Comparison of ENCODE assay signal across 1 cellular context in the genomic region with DNA sequence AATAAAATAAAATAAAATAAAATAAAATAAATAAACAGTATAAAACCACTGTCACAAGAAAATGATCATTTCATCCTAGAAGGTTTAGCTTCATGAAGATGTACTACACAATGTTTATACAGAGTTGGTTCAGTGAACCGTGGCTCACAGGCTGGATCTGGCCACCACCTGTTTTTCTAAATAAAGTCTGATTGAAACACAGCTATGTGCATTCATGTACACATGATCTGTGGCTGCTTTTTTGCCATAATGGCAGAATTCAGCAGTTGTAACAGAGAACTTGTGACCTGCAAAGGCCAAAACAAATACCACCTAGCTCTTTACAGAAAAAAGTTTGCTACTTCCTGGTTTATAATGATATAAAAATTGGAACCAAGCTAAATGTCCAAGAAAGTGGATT.
A peak's percentile ranks its signal among the peaks of the same experiment; 100 is the strongest.
TF ChIP-seq lines count a peak whose summit lies in the region.

No MANE protein-coding gene starts in this region.

TF ChIP-seq in GM12878, 131 proteins besides CTCF, POLR2A, EP300 and RAD21 (continued from another document):
- TF ChIP-seq, protein P1, sequence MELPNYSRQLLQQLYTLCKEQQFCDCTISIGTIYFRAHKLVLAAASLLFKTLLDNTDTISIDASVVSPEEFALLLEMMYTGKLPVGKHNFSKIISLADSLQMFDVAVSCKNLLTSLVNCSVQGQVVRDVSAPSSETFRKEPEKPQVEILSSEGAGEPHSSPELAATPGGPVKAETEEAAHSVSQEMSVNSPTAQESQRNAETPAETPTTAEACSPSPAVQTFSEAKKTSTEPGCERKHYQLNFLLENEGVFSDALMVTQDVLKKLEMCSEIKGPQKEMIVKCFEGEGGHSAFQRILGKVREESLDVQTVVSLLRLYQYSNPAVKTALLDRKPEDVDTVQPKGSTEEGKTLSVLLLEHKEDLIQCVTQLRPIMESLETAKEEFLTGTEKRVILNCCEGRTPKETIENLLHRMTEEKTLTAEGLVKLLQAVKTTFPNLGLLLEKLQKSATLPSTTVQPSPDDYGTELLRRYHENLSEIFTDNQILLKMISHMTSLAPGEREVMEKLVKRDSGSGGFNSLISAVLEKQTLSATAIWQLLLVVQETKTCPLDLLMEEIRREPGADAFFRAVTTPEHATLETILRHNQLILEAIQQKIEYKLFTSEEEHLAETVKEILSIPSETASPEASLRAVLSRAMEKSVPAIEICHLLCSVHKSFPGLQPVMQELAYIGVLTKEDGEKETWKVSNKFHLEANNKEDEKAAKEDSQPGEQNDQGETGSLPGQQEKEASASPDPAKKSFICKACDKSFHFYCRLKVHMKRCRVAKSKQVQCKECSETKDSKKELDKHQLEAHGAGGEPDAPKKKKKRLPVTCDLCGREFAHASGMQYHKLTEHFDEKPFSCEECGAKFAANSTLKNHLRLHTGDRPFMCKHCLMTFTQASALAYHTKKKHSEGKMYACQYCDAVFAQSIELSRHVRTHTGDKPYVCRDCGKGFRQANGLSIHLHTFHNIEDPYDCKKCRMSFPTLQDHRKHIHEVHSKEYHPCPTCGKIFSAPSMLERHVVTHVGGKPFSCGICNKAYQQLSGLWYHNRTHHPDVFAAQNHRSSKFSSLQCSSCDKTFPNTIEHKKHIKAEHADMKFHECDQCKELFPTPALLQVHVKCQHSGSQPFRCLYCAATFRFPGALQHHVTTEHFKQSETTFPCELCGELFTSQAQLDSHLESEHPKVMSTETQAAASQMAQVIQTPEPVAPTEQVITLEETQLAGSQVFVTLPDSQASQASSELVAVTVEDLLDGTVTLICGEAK (IDR thresholded peaks at IDR 0.05; ENCODE audit: borderline replicate concordance), result peak; percentile 60; the same call in 1 of the 2 replicates
- no peak for TF ChIP-seq BCLAF1 (IDR thresholded peaks at IDR 0.05)
